Comparison of ENCODE assay signal across 1 cellular context in the genomic region with DNA sequence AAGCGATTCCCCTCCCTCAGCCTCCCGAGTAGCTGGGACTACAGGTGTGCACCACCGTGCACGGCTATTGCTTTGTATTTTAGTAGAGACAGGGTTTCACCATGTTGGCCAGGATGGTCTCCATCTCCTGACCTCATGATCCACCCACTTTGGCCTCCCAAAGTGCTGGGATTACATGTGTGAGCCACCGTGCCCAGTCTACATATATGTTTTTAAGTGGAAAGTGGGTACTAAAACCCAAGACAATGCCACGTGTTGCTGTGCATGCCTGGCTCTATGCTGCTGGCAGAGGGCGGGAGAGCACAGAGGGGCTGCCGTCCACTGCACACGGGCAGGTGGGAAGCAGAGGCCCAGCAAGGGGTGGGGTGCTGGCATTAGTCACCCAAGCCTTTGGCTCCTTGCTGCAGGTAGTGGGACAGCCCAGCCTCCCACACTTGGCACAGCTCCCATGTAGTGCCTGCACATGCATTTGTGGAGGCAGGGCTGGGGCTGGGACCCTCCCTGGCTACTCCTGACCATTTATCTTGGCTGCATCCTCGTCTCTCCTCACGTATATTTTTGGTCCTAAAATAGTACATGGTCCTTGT.
TF ChIP-seq lines count a peak whose summit lies in the region.

No MANE protein-coding gene starts in this region.

TF ChIP-seq in A549, 52 proteins besides CTCF, POLR2A, EP300 and RAD21:
- TF ChIP-seq HOXA7 (CRISPR knock-in tag; IDR thresholded peaks at IDR 0.05) (0 out of 2 replicates have a peak, but pooled peaks have one; percentile 49), BHLHE40 (IDR thresholded peaks at IDR 0.05; ENCODE audit: low read depth, low read length) (no peak), REST (IDR thresholded peaks at IDR 0.05) (no peak), HOXB5 (CRISPR knock-in tag; IDR thresholded peaks at IDR 0.05) (no peak), ZC3H11A (IDR thresholded peaks at IDR 0.05) (no peak), JUN (IDR thresholded peaks at IDR 0.05) (0 out of 5 replicates have a peak, but pooled peaks of 1 of the 2 experiments have one; percentile 17), JUNB (IDR thresholded peaks at IDR 0.05) (no peak), CEBPB (IDR thresholded peaks at IDR 0.05) (no peak), NR3C1 (IDR thresholded peaks at IDR 0.05) (no peak)
TF ChIP-seq in A549: peak in this region for 2.
